8 cellular contexts compared by ENCODE assay signal in the genomic region with DNA sequence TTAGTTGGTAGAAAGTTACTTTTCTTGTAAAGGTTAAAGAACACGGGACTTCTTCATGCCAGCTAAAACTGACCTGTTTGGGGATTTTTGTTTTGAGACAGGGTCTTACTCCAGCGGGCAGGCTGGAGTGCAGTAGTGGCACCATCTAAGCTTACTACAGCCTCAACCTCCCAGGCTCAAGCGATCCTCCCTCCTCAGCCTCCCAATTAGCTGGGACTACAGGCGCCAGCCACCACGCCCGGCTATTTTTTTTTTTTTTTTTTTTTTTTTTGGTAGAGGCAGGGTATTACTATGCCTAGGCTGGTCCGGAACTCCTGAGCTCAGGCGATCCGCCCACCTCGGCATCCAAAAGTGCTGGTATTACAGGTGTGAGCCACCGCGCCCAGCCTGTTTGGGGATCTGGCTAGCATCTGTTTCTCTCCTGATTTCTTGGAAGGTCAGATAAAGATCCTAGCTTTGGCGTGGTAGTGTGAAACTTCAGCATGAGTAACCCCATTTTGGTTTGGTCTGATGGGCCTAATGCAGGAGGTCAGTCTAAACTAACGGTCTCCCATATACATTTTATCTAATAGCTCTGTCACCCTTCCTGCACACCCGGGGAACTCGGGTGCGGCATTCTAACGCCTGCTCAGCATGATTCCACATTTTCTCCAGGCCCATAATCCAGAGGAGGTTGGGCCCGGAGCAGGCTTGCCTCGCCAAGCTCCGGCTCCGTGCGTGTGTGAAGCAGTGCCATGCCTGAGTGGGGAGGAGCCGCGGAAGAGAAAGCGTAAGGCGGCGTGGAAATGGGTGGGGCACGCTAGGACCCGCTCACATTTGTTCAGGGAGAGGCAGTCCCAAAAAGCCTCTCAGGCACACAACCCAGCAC. TPM values are rescaled to one million over a fixed set of nuclear protein-coding genes. Genes with fewer than 3 reads are reported as not detected.
A peak's percentile ranks its signal among the peaks of the same experiment; 100 is the strongest.
DNase-seq lines count a peak whose midpoint lies in the region; ATAC-seq and TF ChIP-seq lines count a peak whose summit lies in the region.

No MANE protein-coding gene starts in this region.

- peak; percentile 66 to 70 for ATAC-seq in activated CD4-positive, CD25-positive, alpha-beta regulatory T cell treated with anti-CD3 and anti-CD28 coated beads, Interleukin-2, amount 50 U/mL, for 24 hours
- ATAC-seq in left lung, result peak; percentile 75

- H3K27ac ChIP-seq in left lung, result peak overlapping the region; percentile 96 to 99

- peaks cover 11 to 44% of the 10 kb centered on the region in 2 donors for H3K4me1 ChIP-seq in left lung

- H3K36me3 Mint-ChIP-seq in HFFc6 (ENCODE audit: low read depth) (peaks cover 29% of the 10 kb centered on the region), chondrocyte (ENCODE audit: low read depth) (peaks cover 7% of the 10 kb centered on the region)

- H3K9me3 Mint-ChIP-seq in HFFc6 (no peaks in the 10 kb centered on the region), chondrocyte (ENCODE audit: low read depth) (no peaks in the 10 kb centered on the region)

- peak overlapping the region; percentile 83 for H3K4me3 ChIP-seq in NB4 (ENCODE audit: low read depth, low read length)
- peak overlapping the region; percentile 79 to 98 for H3K4me3 ChIP-seq in left lung

- H3K9me3 ChIP-seq in left lung, result no peaks in the 10 kb centered on the region

- H3K4me3 Mint-ChIP-seq in HFFc6, result peak overlapping the region; percentile 99
- H3K4me3 Mint-ChIP-seq in chondrocyte (ENCODE audit: unreplicated experiment), result peak overlapping the region; percentile 88

- no peak for TF ChIP-seq POLR2A in NB4 (IDR thresholded peaks at IDR 0.05; ENCODE audit: extremely low read depth, insufficient read length)

- DNase-seq in DMS 273 (lab: John Stamatoyannopoulos, UW; ENCODE audit: unreplicated experiment) (peak; percentile 78), DMS 273 treated with DMSO at 0.1 percent for 48 hours (lab: John Stamatoyannopoulos, UW) (no peak), HFFc6 (peak; percentile 35), NB4 (ENCODE audit: low read depth) (peak; percentile 81), chondrocyte (ENCODE audit: low spot score) (no peak), left lung (peak; percentile 79 to 90)
- DNase-seq in stimulated activated CD4-positive, alpha-beta T cell treated with anti-CD3 and anti-CD28 coated beads, Interleukin-4, amount 100 ng/mL, for 1 hour, result peak; percentile 74

- intact Hi-C loops in left lung (cut with DNase I), result no loop called here

- H3K27me3 ChIP-seq in left lung, result no peaks in the 10 kb centered on the region

- H3K27ac Mint-ChIP-seq in HFFc6, result peak overlapping the region; percentile 100
- peak overlapping the region; percentile 99 for H3K27ac Mint-ChIP-seq in chondrocyte (ENCODE audit: unreplicated experiment)

- H3K4me1 Mint-ChIP-seq in HFFc6 (ENCODE audit: low read depth) (peaks cover 63% of the 10 kb centered on the region), chondrocyte (ENCODE audit: low read depth) (peaks cover 36% of the 10 kb centered on the region)

- TF ChIP-seq CTCF in HFFc6 (IDR thresholded peaks at IDR 0.05) (no peak), NB4 (IDR thresholded peaks at IDR 0.05; ENCODE audit: low read depth, low read length) (no peak), chondrocyte (IDR thresholded peaks at IDR 0.05) (no peak), left lung (IDR thresholded peaks at IDR 0.05) (no peak)

- H3K36me3 ChIP-seq in left lung, result peaks cover 0 to 25% of the 10 kb centered on the region in 2 donors

- H3K27me3 Mint-ChIP-seq in HFFc6 (ENCODE audit: insufficient read depth), result peaks cover 6% of the 10 kb centered on the region
- H3K27me3 Mint-ChIP-seq in chondrocyte (ENCODE audit: low read depth), result no peaks in the 10 kb centered on the region

RNA-seq across cellular contexts. Expression of a gene that starts 1.0 kb away (rescaled TPM):
- total RNA-seq in HFFc6 (2021; fragmentation: NEBNext Ultra II Directional; extraction: Animal tissue kit (Norgen Biotek cat#: 25700)), result 100 to 1,000 TPM; 213 to 248 (median 223) TPM
- 142 to 161 TPM (median 155 TPM) in 3 replicates for total RNA-seq in chondrocyte
- 100 to 1,000 TPM; 151 to 155 TPM for total RNA-seq in left lung

RNA-seq across cellular contexts. Expression of a gene that starts 26.2 kb away (rescaled TPM):
- total RNA-seq in HFFc6 (2021; fragmentation: NEBNext Ultra II Directional; extraction: Animal tissue kit (Norgen Biotek cat#: 25700)), result 1 to 10 TPM; 5.6 to 9.5 (median 8.0) TPM
- total RNA-seq in chondrocyte, result 12.8 to 15.7 TPM (median 13.2 TPM) in 3 replicates
- 10 to 100 TPM; 18.6 to 26.5 TPM for total RNA-seq in left lung

Comparison
In these comparisons a context has a peak if more than half of its experiments do, and no peak if none do; other contexts are left out.
1. DNase-seq: peak in DMS 273 (single experiment), HFFc6 (single experiment), NB4 (single experiment), left lung (2 of 2) and stimulated activated CD4-positive, alpha-beta T cell treated with anti-CD3 and anti-CD28 coated beads, Interleukin-4, amount 100 ng/mL, for 1 hour (single experiment); none in DMS 273 treated with DMSO at 0.1 percent for 48 hours (single experiment) and chondrocyte (single experiment).